In genomic region chr11:65476632-65477270, GRCh38 we compare ENCODE assay signal across 1 cellular context.
TF ChIP-seq lines count a peak whose summit lies in the region.

No MANE protein-coding gene starts in this region.

TF ChIP-seq in A549, 52 proteins besides CTCF, POLR2A, EP300 and RAD21 (continued from another document):
- TF ChIP-seq HOXA7 (CRISPR knock-in tag; IDR thresholded peaks at IDR 0.05) (peak; percentile 69; the same call in 1 of the 2 replicates), JUN (IDR thresholded peaks at IDR 0.05) (no peak), FOXS1 (CRISPR knock-in tag; IDR thresholded peaks at IDR 0.05) (peak; percentile 57; the same call in 1 of the 2 replicates), CBX8 (IDR thresholded peaks at IDR 0.05) (no peak), CHD2 (IDR thresholded peaks at IDR 0.05; ENCODE audit: low read length, partially characterized antibody) (no peak)
